1 cellular context compared by ENCODE assay signal in the genomic region with DNA sequence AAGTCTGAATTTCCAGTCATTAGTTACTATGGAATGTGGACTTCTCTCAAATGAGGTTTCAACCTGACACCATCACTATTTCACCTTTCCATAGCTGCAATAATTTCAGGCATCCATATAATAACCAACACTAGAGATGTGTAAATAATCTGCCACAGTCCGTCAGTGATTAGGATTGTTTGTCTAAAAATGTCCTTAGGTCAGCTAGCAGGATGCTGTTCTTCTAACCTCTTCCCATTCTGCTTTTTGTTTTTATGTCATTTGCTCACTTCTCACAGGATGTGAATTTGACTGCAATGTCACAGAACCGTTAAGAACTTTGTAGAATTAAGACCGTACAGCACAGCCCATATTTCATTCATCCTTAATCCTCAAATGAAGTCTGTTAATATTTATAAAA.
TF ChIP-seq lines count a peak whose summit lies in the region.

No MANE protein-coding gene starts in this region.

TF ChIP-seq in HCT116, 20 proteins besides CTCF, POLR2A, EP300 and RAD21 (continued from another document):
- TF ChIP-seq ZFX (IDR thresholded peaks at IDR 0.05) (no peak), FOSL1 (IDR thresholded peaks at IDR 0.05; ENCODE audit: low read depth) (no peak), TCF7L2 (IDR thresholded peaks at IDR 0.05; ENCODE audit: borderline replicate concordance, extremely low read depth, insufficient read depth, insufficient read length) (no peak), POLR2AphosphoS5 (IDR thresholded peaks at IDR 0.05; ENCODE audit: low read depth, low read length) (no peak), ELF1 (IDR thresholded peaks at IDR 0.05; ENCODE audit: borderline replicate concordance, low read depth) (no peak), SRF (IDR thresholded peaks at IDR 0.05; ENCODE audit: low read depth) (no peak), SIN3A (IDR thresholded peaks at IDR 0.05; ENCODE audit: low read depth) (no peak), EZH2phosphoT487 (IDR thresholded peaks at IDR 0.05; ENCODE audit: borderline replicate concordance) (no peak), CEBPB (IDR thresholded peaks at IDR 0.05; ENCODE audit: low read depth) (no peak), SP1 (IDR thresholded peaks at IDR 0.05; ENCODE audit: low read depth) (no peak), EGR1 (IDR thresholded peaks at IDR 0.05; ENCODE audit: low read depth) (no peak)
- TF ChIP-seq, protein P1, sequence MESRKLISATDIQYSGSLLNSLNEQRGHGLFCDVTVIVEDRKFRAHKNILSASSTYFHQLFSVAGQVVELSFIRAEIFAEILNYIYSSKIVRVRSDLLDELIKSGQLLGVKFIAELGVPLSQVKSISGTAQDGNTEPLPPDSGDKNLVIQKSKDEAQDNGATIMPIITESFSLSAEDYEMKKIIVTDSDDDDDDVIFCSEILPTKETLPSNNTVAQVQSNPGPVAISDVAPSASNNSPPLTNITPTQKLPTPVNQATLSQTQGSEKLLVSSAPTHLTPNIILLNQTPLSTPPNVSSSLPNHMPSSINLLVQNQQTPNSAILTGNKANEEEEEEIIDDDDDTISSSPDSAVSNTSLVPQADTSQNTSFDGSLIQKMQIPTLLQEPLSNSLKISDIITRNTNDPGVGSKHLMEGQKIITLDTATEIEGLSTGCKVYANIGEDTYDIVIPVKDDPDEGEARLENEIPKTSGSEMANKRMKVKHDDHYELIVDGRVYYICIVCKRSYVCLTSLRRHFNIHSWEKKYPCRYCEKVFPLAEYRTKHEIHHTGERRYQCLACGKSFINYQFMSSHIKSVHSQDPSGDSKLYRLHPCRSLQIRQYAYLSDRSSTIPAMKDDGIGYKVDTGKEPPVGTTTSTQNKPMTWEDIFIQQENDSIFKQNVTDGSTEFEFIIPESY (IDR thresholded peaks at IDR 0.05; ENCODE audit: extremely low read depth, insufficient replicate concordance, low read length): no peak
- TF ChIP-seq, protein P2, sequence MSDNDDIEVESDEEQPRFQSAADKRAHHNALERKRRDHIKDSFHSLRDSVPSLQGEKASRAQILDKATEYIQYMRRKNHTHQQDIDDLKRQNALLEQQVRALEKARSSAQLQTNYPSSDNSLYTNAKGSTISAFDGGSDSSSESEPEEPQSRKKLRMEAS (IDR thresholded peaks at IDR 0.05): no peak
- TF ChIP-seq, protein P3, sequence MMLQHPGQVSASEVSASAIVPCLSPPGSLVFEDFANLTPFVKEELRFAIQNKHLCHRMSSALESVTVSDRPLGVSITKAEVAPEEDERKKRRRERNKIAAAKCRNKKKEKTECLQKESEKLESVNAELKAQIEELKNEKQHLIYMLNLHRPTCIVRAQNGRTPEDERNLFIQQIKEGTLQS (IDR thresholded peaks at IDR 0.05): no peak
